Comparison of ENCODE assay signal across 8 cellular contexts in genomic region chr4:26719954-26720552, GRCh38.
DNase-seq lines count a peak whose midpoint lies in the region; ATAC-seq and TF ChIP-seq lines count a peak whose summit lies in the region.

No MANE protein-coding gene starts in this region.

- no peak overlapping the region for H3K9ac ChIP-seq in smooth muscle cell (ENCODE audit: low read depth)

- H3K36me3 ChIP-seq in smooth muscle cell (ENCODE audit: low read depth) (no peaks in the 10 kb centered on the region), suprapubic skin (no peaks in the 10 kb centered on the region)

- no peak for TF ChIP-seq POLR2A in suprapubic skin (IDR thresholded peaks at IDR 0.05)

- WGBS in smooth muscle cell (ENCODE audit: low lambda C conversion rate): 23% methylated on average over 1 of the region's 1 CpG
- 55% methylated on average over 1 of the region's 1 CpG for WGBS in suprapubic skin

- DNase-seq in NCI-H510A treated with DMSO at 0.1 percent for 48 hours (lab: John Stamatoyannopoulos, UW) (peak; percentile 10), NCI-H510A (lab: John Stamatoyannopoulos, UW) (no peak), NCI-H526 treated with DMSO at 0.1 percent for 48 hours (lab: John Stamatoyannopoulos, UW) (peak; percentile 5), epithelial cell of proximal tubule (ENCODE audit: low read depth) (no peak), smooth muscle cell (lab: John Stamatoyannopoulos, UW; ENCODE audit: unreplicated experiment) (no peak), suprapubic skin (ENCODE audit: low spot score in 2 of 2) (no peak)
- DNase-seq in stimulated activated naive CD4-positive, alpha-beta T cell treated with Interleukin-2 at 50 U/mL for 16 hours (lab: John Stamatoyannopoulos, UW): no peak
- no peak for DNase-seq in stimulated activated effector memory CD8-positive, alpha-beta T cell treated with anti-CD3 and anti-CD28 coated beads, Interleukin-12 subunit alpha, Interleukin-12 subunit beta, amount 100 ng/mL, for 72 hours (ENCODE audit: low spot score in 2 of 2)

- TF ChIP-seq CTCF in epithelial cell of proximal tubule (conservative IDR thresholded peaks at IDR 0.05; ENCODE audit: low read depth, low read length) (peak; percentile 67), smooth muscle cell (IDR thresholded peaks at IDR 0.05; ENCODE audit: borderline replicate concordance, insufficient read depth, poor library complexity, severe bottlenecking) (peak; percentile 63), suprapubic skin (IDR thresholded peaks at IDR 0.05) (peak in 1 of 2 donors; percentile 28)

- H3K9me3 ChIP-seq in smooth muscle cell (replicated peaks; ENCODE audit: low read depth) (no peaks in the 10 kb centered on the region), suprapubic skin (no peaks in the 10 kb centered on the region)

- H3K27me3 ChIP-seq in smooth muscle cell (ENCODE audit: low read depth) (no peaks in the 10 kb centered on the region), suprapubic skin (no peaks in the 10 kb centered on the region)

- no peak overlapping the region for H3K4me3 Mint-ChIP-seq in stimulated activated effector memory CD8-positive, alpha-beta T cell treated with anti-CD3 and anti-CD28 coated beads, Interleukin-12 subunit alpha, Interleukin-12 subunit beta, amount 100 ng/mL, for 72 hours

- H3K4me1 ChIP-seq in smooth muscle cell (ENCODE audit: low read depth): no peaks in the 10 kb centered on the region
- H3K4me1 ChIP-seq in suprapubic skin: no peaks in the 10 kb centered on the region

- no peaks in the 10 kb centered on the region for H3F3A ChIP-seq in smooth muscle cell (ENCODE audit: low read depth)

- no peak for TF ChIP-seq EP300 in suprapubic skin (IDR thresholded peaks at IDR 0.05)

- H4K20me1 ChIP-seq in smooth muscle cell (ENCODE audit: low read depth): no peaks in the 10 kb centered on the region

- no peaks in the 10 kb centered on the region for H3K79me2 ChIP-seq in smooth muscle cell (ENCODE audit: low read depth)

- H3K4me3 ChIP-seq in epithelial cell of proximal tubule (ENCODE audit: low read depth, low read length) (no peak overlapping the region), smooth muscle cell (no peak overlapping the region), suprapubic skin (no peak overlapping the region)

- peaks cover under 1% of the 10 kb centered on the region for H3K36me3 Mint-ChIP-seq in stimulated activated effector memory CD8-positive, alpha-beta T cell treated with anti-CD3 and anti-CD28 coated beads, Interleukin-12 subunit alpha, Interleukin-12 subunit beta, amount 100 ng/mL, for 72 hours

- no peak overlapping the region for H2AFZ ChIP-seq in smooth muscle cell (ENCODE audit: low read depth)

- no peak overlapping the region for H3K27ac Mint-ChIP-seq in stimulated activated effector memory CD8-positive, alpha-beta T cell treated with anti-CD3 and anti-CD28 coated beads, Interleukin-12 subunit alpha, Interleukin-12 subunit beta, amount 100 ng/mL, for 72 hours

- no peak overlapping the region for H3K4me2 ChIP-seq in smooth muscle cell

- H3K9me3 Mint-ChIP-seq in stimulated activated effector memory CD8-positive, alpha-beta T cell treated with anti-CD3 and anti-CD28 coated beads, Interleukin-12 subunit alpha, Interleukin-12 subunit beta, amount 100 ng/mL, for 72 hours: no peaks in the 10 kb centered on the region

- no peak overlapping the region for H3K27ac ChIP-seq in smooth muscle cell (ENCODE audit: low read depth)
- H3K27ac ChIP-seq in suprapubic skin: no peak overlapping the region

- no peak for ATAC-seq in stimulated activated effector memory CD8-positive, alpha-beta T cell treated with anti-CD3 and anti-CD28 coated beads, Interleukin-12 subunit alpha, Interleukin-12 subunit beta, amount 100 ng/mL, for 72 hours

- H3K4me1 Mint-ChIP-seq in stimulated activated effector memory CD8-positive, alpha-beta T cell treated with anti-CD3 and anti-CD28 coated beads, Interleukin-12 subunit alpha, Interleukin-12 subunit beta, amount 100 ng/mL, for 72 hours: peaks cover 20% of the 10 kb centered on the region

Comparison
In these comparisons a context has a peak if more than half of its experiments do, and no peak if none do; other contexts are left out.
1. DNase-seq: peak in NCI-H510A treated with DMSO at 0.1 percent for 48 hours (single experiment) and NCI-H526 treated with DMSO at 0.1 percent for 48 hours (single experiment); none in NCI-H510A (single experiment), epithelial cell of proximal tubule (single experiment), smooth muscle cell (single experiment), stimulated activated naive CD4-positive, alpha-beta T cell treated with Interleukin-2 at 50 U/mL for 16 hours (single experiment), stimulated activated effector memory CD8-positive, alpha-beta T cell treated with anti-CD3 and anti-CD28 coated beads, Interleukin-12 subunit alpha, Interleukin-12 subunit beta, amount 100 ng/mL, for 72 hours (0 of 2) and suprapubic skin (0 of 2).